ENCODE assay signal across 11 cellular contexts in genomic region chr17:59151591-59151990, GRCh38. TPM values are rescaled to one million over a fixed set of nuclear protein-coding genes. Genes with fewer than 3 reads are reported as not detected.
A peak's percentile ranks its signal among the peaks of the same experiment; 100 is the strongest.
DNase-seq lines count a peak whose midpoint lies in the region; ATAC-seq and TF ChIP-seq lines count a peak whose summit lies in the region.
"Had no signal": no experiment of that assay in that cellular context is flagged by ENCODE, and none has a peak within 500 bp of the region (broad histone marks: within the 10 kb centered on the region; RNA-seq: fewer than 3 reads in every experiment).

No MANE protein-coding gene starts in this region.

- peaks cover 20 to 55% (median 47%) of the 10 kb centered on the region in 4 donors for H3K4me1 Mint-ChIP-seq in CD4-positive, CD25-positive, alpha-beta regulatory T cell

- no peaks in the 10 kb centered on the region for H3K36me3 ChIP-seq in CD4-positive, CD25-positive, alpha-beta regulatory T cell (ENCODE audit: control insufficient read depth, insufficient read depth, low read length)
- H3K36me3 ChIP-seq in adipocyte (ENCODE audit: control insufficient read depth, insufficient read depth, low read length, severe bottlenecking), result no peaks in the 10 kb centered on the region
- no peaks in the 10 kb centered on the region for H3K36me3 ChIP-seq in iPS-18a (ENCODE audit: control insufficient read depth, low read depth, low read length)
- H3K36me3 ChIP-seq: heart right ventricle had no signal

- H3K27ac ChIP-seq in CD4-positive, CD25-positive, alpha-beta regulatory T cell (ENCODE audit: insufficient read depth, low read length, poor library complexity, severe bottlenecking), result peak overlapping the region; percentile 65
- H3K27ac ChIP-seq in iPS-18a (ENCODE audit: low read length), result no peak overlapping the region
- H3K27ac ChIP-seq: heart right ventricle had no signal

- peak overlapping the region; percentile 88 for H3K4me3 ChIP-seq in CD4-positive, CD25-positive, alpha-beta regulatory T cell (ENCODE audit: low read depth, low read length)
- H3K4me3 ChIP-seq in HFF-Myc (replicated peaks; ENCODE audit: low read depth, low read length) (peak overlapping the region; percentile 75; the same call in 1 of the 2 replicates), adipocyte (ENCODE audit: low read length) (no peak overlapping the region), iPS-18a (ENCODE audit: low read length) (peak overlapping the region; percentile 1)
- H3K4me3 ChIP-seq: heart right ventricle had no signal

- no peak for DNase-seq in CD4-positive, CD25-positive, alpha-beta regulatory T cell
- DNase-seq in HFF-Myc (ENCODE audit: extremely low read depth, low read depth) (no peak), adipocyte (ENCODE audit: low read depth) (peak; percentile 25), NCI-H1092 (lab: John Stamatoyannopoulos, UW) (no peak), Ammon's horn (ENCODE audit: low spot score) (no peak), COLO829 (ENCODE audit: low spot score) (no peak)
- DNase-seq: heart right ventricle, midbrain, NCI-H345 had no signal

- H3K27me3 ChIP-seq in CD4-positive, CD25-positive, alpha-beta regulatory T cell (ENCODE audit: control insufficient read depth, insufficient read depth, low read length), result no peaks in the 10 kb centered on the region
- H3K27me3 ChIP-seq in adipocyte (replicated peaks; ENCODE audit: control insufficient read depth, insufficient read depth, low read length), result no peaks in the 10 kb centered on the region
- H3K27me3 ChIP-seq in iPS-18a (ENCODE audit: control insufficient read depth, insufficient read depth, low read length), result no peaks in the 10 kb centered on the region
- H3K27me3 ChIP-seq: heart right ventricle had no signal

- no peaks in the 10 kb centered on the region for H3K36me3 Mint-ChIP-seq in CD4-positive, CD25-positive, alpha-beta regulatory T cell

- TF ChIP-seq CTCF in HFF-Myc (IDR thresholded peaks at IDR 0.05; ENCODE audit: low read depth, low read length, missing control alignments), result no peak

- no peaks in the 10 kb centered on the region for H3K9me3 Mint-ChIP-seq in CD4-positive, CD25-positive, alpha-beta regulatory T cell

- no peak for ATAC-seq in CD4-positive, CD25-positive, alpha-beta regulatory T cell (ENCODE audit: low read depth in 2 of 2)
- no peak for ATAC-seq in GM19467 (IDR thresholded peaks at IDR 0.05; ENCODE audit: unreplicated experiment)
- ATAC-seq: heart right ventricle had no signal

- H3K27ac Mint-ChIP-seq in CD4-positive, CD25-positive, alpha-beta regulatory T cell, result peak overlapping the region; percentile 15 to 83 (median 69)

- no peak overlapping the region for H3K9ac ChIP-seq in adipocyte (ENCODE audit: low read length)
- no peak overlapping the region for H3K9ac ChIP-seq in iPS-18a (ENCODE audit: low read length)

- peaks cover 57% of the 10 kb centered on the region for H3K4me1 ChIP-seq in CD4-positive, CD25-positive, alpha-beta regulatory T cell (ENCODE audit: control insufficient read depth, insufficient read depth, low read length, poor library complexity, severe bottlenecking)
- peaks cover 6% of the 10 kb centered on the region for H3K4me1 ChIP-seq in adipocyte (ENCODE audit: control insufficient read depth, insufficient read depth, low read length)
- peaks cover 16% of the 10 kb centered on the region for H3K4me1 ChIP-seq in iPS-18a (ENCODE audit: control insufficient read depth, low read depth, low read length)

- no peaks in the 10 kb centered on the region for H3K27me3 Mint-ChIP-seq in CD4-positive, CD25-positive, alpha-beta regulatory T cell

- no peaks in the 10 kb centered on the region for H3K9me3 ChIP-seq in CD4-positive, CD25-positive, alpha-beta regulatory T cell (ENCODE audit: control insufficient read depth in 2 of 2, low read length in 2 of 2)
- H3K9me3 ChIP-seq in adipocyte (ENCODE audit: control insufficient read depth, low read length), result no peaks in the 10 kb centered on the region
- no peaks in the 10 kb centered on the region for H3K9me3 ChIP-seq in iPS-18a (ENCODE audit: control insufficient read depth, low read depth, low read length)
- H3K9me3 ChIP-seq: heart right ventricle had no signal

- peak overlapping the region; percentile 34 to 85 (median 68) for H3K4me3 Mint-ChIP-seq in CD4-positive, CD25-positive, alpha-beta regulatory T cell

RNA-seq across cellular contexts. Expression of gene SKA2, which starts 3.4 kb away (rescaled TPM):
- 37.7 TPM for total RNA-seq in CD4-positive, CD25-positive, alpha-beta regulatory T cell
- 10 to 100 TPM; 38.5 to 86.7 (median 68.5) TPM for polyA plus RNA-seq in CD4-positive, CD25-positive, alpha-beta regulatory T cell

RNA-seq across cellular contexts. Expression of gene PRR11, which starts 4.0 kb away (rescaled TPM):
- 3.0 TPM for total RNA-seq in CD4-positive, CD25-positive, alpha-beta regulatory T cell
- 1 to 10 TPM; 1.2 to 1.8 (median 1.5) TPM for polyA plus RNA-seq in CD4-positive, CD25-positive, alpha-beta regulatory T cell

RNA-seq across cellular contexts. Expression of gene TRIM37, which starts 44.9 kb away (rescaled TPM):
- 27.9 TPM for total RNA-seq in CD4-positive, CD25-positive, alpha-beta regulatory T cell
- 10 to 100 TPM in 2 of 4 donors, 1 to 10 TPM in 2; 8.5 to 11.6 (median 10.6) TPM for polyA plus RNA-seq in CD4-positive, CD25-positive, alpha-beta regulatory T cell

RNA-seq across cellular contexts. Expression of gene SMG8, which starts 58.2 kb away (rescaled TPM):
- total RNA-seq in CD4-positive, CD25-positive, alpha-beta regulatory T cell, result 10.3 TPM
- polyA plus RNA-seq in CD4-positive, CD25-positive, alpha-beta regulatory T cell, result 10 to 100 TPM; 10.3 to 16.6 (median 14.0) TPM
